ENCODE assay signal across 20 cellular contexts in the genomic region with DNA sequence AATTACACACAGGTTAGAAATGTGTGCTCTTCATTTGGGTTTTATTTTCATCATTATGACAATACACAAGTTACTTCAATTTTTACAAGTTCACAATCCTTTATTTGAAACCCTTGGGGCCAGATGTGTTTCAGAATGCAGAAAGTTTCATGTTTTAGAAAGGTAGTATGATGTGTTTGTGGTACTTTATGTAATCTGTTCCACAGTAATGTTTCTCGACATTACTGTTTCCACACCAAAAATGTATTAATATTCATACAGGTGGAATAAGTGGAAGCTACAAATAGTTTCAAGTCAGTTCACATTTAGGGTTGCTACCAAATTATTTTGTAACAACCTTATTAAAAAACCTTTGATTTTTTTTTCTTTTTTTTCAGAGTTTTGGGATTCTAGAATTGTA. TPM values are rescaled to one million over a fixed set of nuclear protein-coding genes. Genes with fewer than 3 reads are reported as not detected.
DNase-seq lines count a peak whose midpoint lies in the region; ATAC-seq and TF ChIP-seq lines count a peak whose summit lies in the region.
"Had no signal": no experiment of that assay in that cellular context is flagged by ENCODE, and none has a peak within 500 bp of the region (broad histone marks: within the 10 kb centered on the region; RNA-seq: fewer than 3 reads in every experiment).

No MANE protein-coding gene starts in this region.

- WGBS in esophagus squamous epithelium, 2 donors, result 88 to 100% methylated on average over 1 of the region's 1 CpG
- no CpG with 5 or more reads among the region's 1 CpG for WGBS in mesendoderm (ENCODE audit: extremely low coverage, insufficient coverage, low lambda C conversion rate)

- no peak overlapping the region for H4K8ac ChIP-seq in mesendoderm (ENCODE audit: low read depth, low read length)

- H3K27ac ChIP-seq in SK-N-MC, result peak overlapping the region; percentile 75
- no peak overlapping the region for H3K27ac ChIP-seq in esophagus squamous epithelium
- H3K27ac ChIP-seq in mesendoderm (ENCODE audit: low read depth, low read length), result no peak overlapping the region
- H3K27ac ChIP-seq: BLaER1 had no signal

- no peak overlapping the region for H2AK5ac ChIP-seq in mesendoderm (ENCODE audit: low read length)

- H3K27me3 ChIP-seq in esophagus squamous epithelium, result no peaks in the 10 kb centered on the region
- no peaks in the 10 kb centered on the region for H3K27me3 ChIP-seq in mesendoderm (ENCODE audit: insufficient read depth, low read length, poor library complexity)
- H3K27me3 ChIP-seq: BLaER1 had no signal

- H3K36me3 ChIP-seq in SK-N-MC (ENCODE audit: insufficient read depth, low read length) (peaks cover 22% of the 10 kb centered on the region), esophagus squamous epithelium (peaks cover 0 to 8% (median 0%) of the 10 kb centered on the region in 3 donors), mesendoderm (ENCODE audit: control insufficient read depth, insufficient read depth, low read length) (no peaks in the 10 kb centered on the region)

- no peak overlapping the region for H3K4ac ChIP-seq in mesendoderm (ENCODE audit: low read depth, low read length)

- no peak for TF ChIP-seq CTCF in esophagus squamous epithelium (IDR thresholded peaks at IDR 0.05)

- H2BK120ac ChIP-seq in mesendoderm (ENCODE audit: low read depth, low read length), result no peak overlapping the region

- no peaks in the 10 kb centered on the region for H3K9me3 ChIP-seq in SK-N-MC (ENCODE audit: low read depth, low read length)
- H3K9me3 ChIP-seq in esophagus squamous epithelium, result no peaks in the 10 kb centered on the region
- H3K9me3 ChIP-seq: Caco-2 had no signal

- TF ChIP-seq POLR2A in esophagus squamous epithelium (IDR thresholded peaks at IDR 0.05), result no peak

- H4K5ac ChIP-seq in mesendoderm (ENCODE audit: low read length), result no peak overlapping the region

- H3K4me2 ChIP-seq in mesendoderm (ENCODE audit: low read length), result no peak overlapping the region
- H3K4me2 ChIP-seq: BLaER1 had no signal

- H3K4me3 ChIP-seq in SK-N-MC (peak overlapping the region; percentile 2; the same call in 1 of the 2 replicates), esophagus squamous epithelium (no peak overlapping the region), mesendoderm (ENCODE audit: low read length) (no peak overlapping the region)
- H3K4me3 ChIP-seq: BLaER1 had no signal

- no peak overlapping the region for H2BK5ac ChIP-seq in mesendoderm (ENCODE audit: low read length)

- H3K23ac ChIP-seq in mesendoderm (ENCODE audit: low read length), result no peak overlapping the region

- peaks cover 0 to 10% (median 0%) of the 10 kb centered on the region in 3 donors for H3K4me1 ChIP-seq in esophagus squamous epithelium
- no peaks in the 10 kb centered on the region for H3K4me1 ChIP-seq in mesendoderm (ENCODE audit: control insufficient read depth, low read depth, low read length)
- H3K4me1 ChIP-seq: Caco-2 had no signal

- ATAC-seq in GM21367 (IDR thresholded peaks at IDR 0.05; ENCODE audit: unreplicated experiment) (peak; percentile 31), HG02885 (IDR thresholded peaks at IDR 0.05; ENCODE audit: poor library complexity, unreplicated experiment) (peak; percentile 34)

- DNase-seq in SK-N-MC (ENCODE audit: low read depth, low spot score) (no peak), esophagus squamous epithelium (lab: John Stamatoyannopoulos, UW) (no peak), mesendoderm (no peak), COLO668 (lab: John Stamatoyannopoulos, UW; ENCODE audit: unreplicated experiment) (no peak), RPMI8226 (no peak)
- DNase-seq: Caco-2; CD4-positive, alpha-beta T cell; DMS 273 treated with DMSO at 0.1 percent for 48 hours; DMS79 treated with DMSO at 0.1 percent for 48 hours; MV-4-11; NCI-H1105 treated with DMSO at 0.1 percent for 48 hours; NCI-H2029 treated with DMSO at 0.1 percent for 48 hours; NCI-H226; NCI-H510A treated with DMSO at 0.1 percent for 48 hours; NCI-H82; SHP77; T-helper 2 cell had no signal

- no peak overlapping the region for H3K18ac ChIP-seq in mesendoderm (ENCODE audit: low read length)

- H3K9ac ChIP-seq in SK-N-MC (ENCODE audit: insufficient read length) (no peak overlapping the region), mesendoderm (ENCODE audit: low read length) (no peak overlapping the region)
- H3K9ac ChIP-seq: BLaER1 had no signal

- no peaks in the 10 kb centered on the region for H3K79me1 ChIP-seq in mesendoderm (ENCODE audit: low read length)

- peaks cover 27% of the 10 kb centered on the region for H3K79me2 ChIP-seq in mesendoderm (ENCODE audit: control insufficient read depth, insufficient read depth, low read length)

- intact Hi-C loops in esophagus squamous epithelium (cut with DNase I), result no loop called here

- H2BK15ac ChIP-seq in mesendoderm (replicated peaks; ENCODE audit: low read depth), result no peak overlapping the region

- H3K56ac ChIP-seq in mesendoderm (ENCODE audit: low read length), result no peak overlapping the region

RNA-seq across cellular contexts. Expression of a gene that starts 10.4 kb away (rescaled TPM):
- total RNA-seq in esophagus squamous epithelium, result 10 to 100 TPM; 23.6 to 65.4 (median 49.0) TPM
- 105 TPM for polyA plus RNA-seq in mesendoderm (2013, experiment 1 of 2)
- polyA plus RNA-seq in mesendoderm (2013, experiment 2 of 2), result 108 TPM
